32 cellular contexts compared by ENCODE assay signal in the genomic region with DNA sequence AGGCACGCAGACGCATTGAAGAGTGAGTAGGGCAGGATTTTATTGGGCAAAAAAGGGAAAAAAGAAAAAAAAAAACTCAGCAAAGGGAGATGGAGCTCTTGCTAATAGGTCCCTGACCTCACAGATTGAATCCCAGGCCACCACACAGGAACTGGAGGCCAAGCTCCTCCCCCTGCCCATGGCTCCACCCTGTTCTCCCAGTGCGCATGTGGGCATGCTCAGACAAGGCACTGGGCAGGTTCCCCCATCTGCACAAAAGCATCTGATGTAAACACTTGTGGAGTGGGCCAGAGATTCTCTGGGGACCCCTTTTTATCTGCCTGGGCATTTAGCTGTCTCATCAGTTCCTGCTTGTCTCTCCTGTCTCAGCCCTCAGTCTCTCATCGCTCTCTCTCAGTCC. TPM values are rescaled to one million over a fixed set of nuclear protein-coding genes. Genes with fewer than 3 reads are reported as not detected.
DNase-seq lines count a peak whose midpoint lies in the region; ATAC-seq and TF ChIP-seq lines count a peak whose summit lies in the region.
"Had no signal": no experiment of that assay in that cellular context is flagged by ENCODE, and none has a peak within 500 bp of the region (broad histone marks: within the 10 kb centered on the region; RNA-seq: fewer than 3 reads in every experiment).

No MANE protein-coding gene starts in this region.

- H3K36me3 Mint-ChIP-seq in type B pancreatic cell = peaks cover 5% of the 10 kb centered on the region
- H3K36me3 Mint-ChIP-seq: CD8-positive, alpha-beta T cell; natural killer cell treated with Interleukin-12 subunit alpha and Interleukin-12 subunit beta and Interleukin-15 and Interleukin-18, amount 100 ng/mL, for 72 hours; T-cell had no signal

- H3K27ac Mint-ChIP-seq in type B pancreatic cell = peak overlapping the region; percentile 95
- H3K27ac Mint-ChIP-seq: activated naive CD4-positive, alpha-beta T cell treated with anti-CD3 and anti-CD28 coated beads for 36 hours; CD8-positive, alpha-beta T cell; natural killer cell treated with Interleukin-12 subunit alpha and Interleukin-12 subunit beta and Interleukin-15 and Interleukin-18, amount 100 ng/mL, for 72 hours; stimulated activated naive CD8-positive, alpha-beta T cell treated with anti-CD3 and anti-CD28 coated beads, Interleukin-15, Interleukin-2, amounts not matched to agents 100 ng/mL and 50 ng/mL, for 24 hours; T-cell had no signal

- H3K9me3 Mint-ChIP-seq in type B pancreatic cell = peaks cover 5% of the 10 kb centered on the region
- H3K9me3 Mint-ChIP-seq: activated naive CD4-positive, alpha-beta T cell treated with anti-CD3 and anti-CD28 coated beads for 36 hours; CD8-positive, alpha-beta T cell; natural killer cell treated with Interleukin-12 subunit alpha and Interleukin-12 subunit beta and Interleukin-15 and Interleukin-18, amount 100 ng/mL, for 72 hours; stimulated activated naive CD8-positive, alpha-beta T cell treated with anti-CD3 and anti-CD28 coated beads, Interleukin-15, Interleukin-2, amounts not matched to agents 100 ng/mL and 50 ng/mL, for 24 hours; T-cell had no signal

- H3K4me1 ChIP-seq in left ventricle myocardium inferior = no peaks in the 10 kb centered on the region
- H3K4me1 ChIP-seq in tibial nerve = no peaks in the 10 kb centered on the region
- H3K4me1 ChIP-seq: esophagus muscularis mucosa, prostate gland, upper lobe of left lung had no signal

- TF ChIP-seq CTCF in left ventricle myocardium inferior (IDR thresholded peaks at IDR 0.05; ENCODE audit: borderline replicate concordance) = no peak
- no peak for TF ChIP-seq CTCF in type B pancreatic cell (conservative IDR thresholded peaks at IDR 0.05)
- TF ChIP-seq CTCF in tibial nerve (IDR thresholded peaks at IDR 0.05) = no peak

- no peaks in the 10 kb centered on the region for H3K27me3 Mint-ChIP-seq in type B pancreatic cell
- H3K27me3 Mint-ChIP-seq: stimulated activated naive CD8-positive, alpha-beta T cell treated with anti-CD3 and anti-CD28 coated beads, Interleukin-15, Interleukin-2, amounts not matched to agents 100 ng/mL and 50 ng/mL, for 24 hours had no signal

- H3K4me3 ChIP-seq in left ventricle myocardium inferior (no peak overlapping the region), tibial nerve (no peak overlapping the region)
- H3K4me3 ChIP-seq: esophagus muscularis mucosa, gastrocnemius medialis, prostate gland, upper lobe of left lung had no signal

- TF ChIP-seq EP300 in tibial nerve (IDR thresholded peaks at IDR 0.05) = no peak

- 87 to 97% methylated on average over 3 to 4 of the region's 4 CpGs for WGBS in tibial nerve, 2 donors

- DNase-seq in left ventricle myocardium superior = peak; percentile 28
- no peak for DNase-seq in left ventricle myocardium inferior
- DNase-seq in NCI-H69 (lab: John Stamatoyannopoulos, UW) = peak; percentile 8
- DNase-seq in iPS DF 4.7 (ENCODE audit: extremely low read depth, low spot score) = peak; percentile 5
- DNase-seq in type B pancreatic cell (ENCODE audit: extremely low spot score, unreplicated experiment) = no peak
- no peak for DNase-seq in activated naive CD4-positive, alpha-beta T cell treated with anti-CD3 and anti-CD28 coated beads, Interleukin-2, amount 50 U/mL, for 16 hours
- DNase-seq in tibial nerve (ENCODE audit: low spot score in 2 of 2) = no peak
- no peak for DNase-seq in activated naive CD4-positive, alpha-beta T cell treated with Interleukin-2 at 50 U/mL for 16 hours
- DNase-seq: activated CD4-positive, alpha-beta T cell treated with anti-CD3 and anti-CD28 coated beads, Interleukin-2, amount 50 U/mL, for 48 hours; activated naive CD4-positive, alpha-beta T cell treated with anti-CD3 and anti-CD28 coated beads for 36 hours; activated T-cell treated with anti-CD3 and anti-CD28 coated beads, Interleukin-2, amount 50 U/mL, for 1 hour; CD8-positive, alpha-beta T cell; DMS53; effector CD8-positive, alpha-beta T cell; gastrocnemius medialis; kidney glomerular epithelial cell; midbrain; NCI-H1048; NCI-H2081; NCI-H526; OCI-M1; SHP77; stimulated activated CD4-positive, alpha-beta T cell treated with anti-CD3 and anti-CD28 coated beads, Interleukin-2, amount 100 ng/mL, for 48 hours; T-cell; upper lobe of left lung had no signal

- H3K4me3 Mint-ChIP-seq in type B pancreatic cell = no peak overlapping the region
- H3K4me3 Mint-ChIP-seq: activated naive CD4-positive, alpha-beta T cell treated with anti-CD3 and anti-CD28 coated beads for 36 hours; CD8-positive, alpha-beta T cell; natural killer cell treated with Interleukin-12 subunit alpha and Interleukin-12 subunit beta and Interleukin-15 and Interleukin-18, amount 100 ng/mL, for 72 hours; stimulated activated naive CD8-positive, alpha-beta T cell treated with anti-CD3 and anti-CD28 coated beads, Interleukin-15, Interleukin-2, amounts not matched to agents 100 ng/mL and 50 ng/mL, for 24 hours; T-cell had no signal

- no peaks in the 10 kb centered on the region for H3K9me3 ChIP-seq in left ventricle myocardium inferior (replicated peaks)
- no peaks in the 10 kb centered on the region for H3K9me3 ChIP-seq in tibial nerve
- H3K9me3 ChIP-seq: esophagus muscularis mucosa, gastrocnemius medialis, prostate gland, upper lobe of left lung had no signal

- H3K27me3 ChIP-seq in left ventricle myocardium inferior (ENCODE audit: low read depth) = no peaks in the 10 kb centered on the region
- no peaks in the 10 kb centered on the region for H3K27me3 ChIP-seq in tibial nerve
- H3K27me3 ChIP-seq: esophagus muscularis mucosa, gastrocnemius medialis, upper lobe of left lung had no signal

- intact Hi-C loops in left ventricle myocardium superior (cut with micrococcal nuclease) (no loop called here), left ventricle myocardium inferior (cut with micrococcal nuclease) (no loop called here)

- ATAC-seq in left ventricle myocardium superior = no peak
- ATAC-seq: CD8-positive, alpha-beta T cell; gastrocnemius medialis; natural killer cell treated with Interleukin-12 subunit alpha and Interleukin-12 subunit beta and Interleukin-15 and Interleukin-18, amount 100 ng/mL, for 72 hours; T-cell had no signal

- no peak overlapping the region for H3K27ac ChIP-seq in left ventricle myocardium inferior (replicated peaks)
- H3K27ac ChIP-seq in tibial nerve = no peak overlapping the region
- H3K27ac ChIP-seq: esophagus muscularis mucosa, gastrocnemius medialis, KMS-11, prostate gland, upper lobe of left lung had no signal

- TF ChIP-seq POLR2A in tibial nerve (IDR thresholded peaks at IDR 0.05) = no peak

- H3K4me1 Mint-ChIP-seq in type B pancreatic cell (ENCODE audit: unreplicated experiment) = peaks cover 49% of the 10 kb centered on the region
- H3K4me1 Mint-ChIP-seq: T-cell had no signal

- no peaks in the 10 kb centered on the region for H3K36me3 ChIP-seq in left ventricle myocardium inferior
- no peaks in the 10 kb centered on the region for H3K36me3 ChIP-seq in tibial nerve
- H3K36me3 ChIP-seq: esophagus muscularis mucosa, gastrocnemius medialis, prostate gland, upper lobe of left lung had no signal

RNA-seq across cellular contexts. Expression of a gene that starts 9.5 kb away (rescaled TPM):
- total RNA-seq in left ventricle myocardium superior (0.07 TPM), left ventricle myocardium inferior (0.14 TPM), type B pancreatic cell (ENCODE audit: low replicate concordance) (0.14 TPM in 1 of 2 replicates, not detected in the other), tibial nerve (not detected)
- total RNA-seq: activated naive CD4-positive, alpha-beta T cell treated with anti-CD3 and anti-CD28 coated beads for 36 hours; CD8-positive, alpha-beta T cell; cerebellum; esophagus muscularis mucosa; gastrocnemius medialis; HT-29; natural killer cell treated with Interleukin-12 subunit alpha and Interleukin-12 subunit beta and Interleukin-15 and Interleukin-18, amount 100 ng/mL, for 72 hours; prostate gland; T-cell; upper lobe of left lung had no signal

Comparison
In these comparisons a context has a peak if more than half of its experiments do, and no peak if none do; other contexts are left out.
1. DNase-seq: peak in left ventricle myocardium superior (single experiment), NCI-H69 (single experiment) and iPS DF 4.7 (single experiment); none in left ventricle myocardium inferior (single experiment), type B pancreatic cell (single experiment), activated naive CD4-positive, alpha-beta T cell treated with anti-CD3 and anti-CD28 coated beads, Interleukin-2, amount 50 U/mL, for 16 hours (single experiment), tibial nerve (0 of 2) and activated naive CD4-positive, alpha-beta T cell treated with Interleukin-2 at 50 U/mL for 16 hours (single experiment).